In genomic region chr18:7950380-7951143, GRCh38 we compare ENCODE assay signal across 10 cellular contexts.
DNase-seq lines count a peak whose midpoint lies in the region; ATAC-seq and TF ChIP-seq lines count a peak whose summit lies in the region.
"Had no signal": no experiment of that assay in that cellular context is flagged by ENCODE, and none has a peak within 500 bp of the region (broad histone marks: within the 10 kb centered on the region; RNA-seq: fewer than 3 reads in every experiment).

No MANE protein-coding gene starts in this region.

- TF ChIP-seq CTCF in RWPE1 (conservative IDR thresholded peaks at IDR 0.05; ENCODE audit: low read depth), result no peak
- no peak for TF ChIP-seq CTCF in smooth muscle cell (IDR thresholded peaks at IDR 0.05; ENCODE audit: borderline replicate concordance, insufficient read depth, poor library complexity, severe bottlenecking)
- no peak for TF ChIP-seq CTCF in dorsolateral prefrontal cortex (IDR thresholded peaks at IDR 0.05 in 54 of 56, conservative IDR thresholded peaks at IDR 0.05 in 2 of 56; ENCODE audit: low read depth in 1 of 56, partially characterized antibody in 56 of 56)

- peak overlapping the region; percentile 49; the same call in 1 of the 2 replicates for H3K27ac ChIP-seq in RWPE1
- peak overlapping the region; percentile 73 for H3K27ac ChIP-seq in smooth muscle cell (ENCODE audit: low read depth)
- H3K27ac ChIP-seq in dorsolateral prefrontal cortex, result no peak overlapping the region
- H3K27ac ChIP-seq: right lobe of liver had no signal

- DNase-seq in activated T-cell treated with anti-CD3 and anti-CD28 coated beads for 48 hours (ENCODE audit: low read depth) (peak; percentile 1), RWPE1 (ENCODE audit: low spot score) (peak; percentile 93), smooth muscle cell (lab: John Stamatoyannopoulos, UW; ENCODE audit: unreplicated experiment) (no peak), dorsolateral prefrontal cortex (no peak)
- DNase-seq in activated T-cell treated with anti-CD3 and anti-CD28 coated beads, Interleukin-2, amount 50 U/mL, for 1 hour, result no peak
- DNase-seq: right lobe of liver had no signal

- no peaks in the 10 kb centered on the region for H3K79me2 ChIP-seq in smooth muscle cell (ENCODE audit: low read depth)

- CTCF ChIA-PET in RWPE1 (lab: Yijun Ruan, JAX), result no interaction called here

- peaks cover 8% of the 10 kb centered on the region for H3F3A ChIP-seq in smooth muscle cell (ENCODE audit: low read depth)

- no peak overlapping the region for H2AFZ ChIP-seq in smooth muscle cell (ENCODE audit: low read depth)

- H3K9ac ChIP-seq in smooth muscle cell (ENCODE audit: low read depth), result peak overlapping the region; percentile 54

- intact Hi-C loops in dorsolateral prefrontal cortex (cut with DNase I), result no loop called here

- H4K20me1 ChIP-seq in smooth muscle cell (ENCODE audit: low read depth), result no peaks in the 10 kb centered on the region

- POLR2A ChIA-PET in RWPE1 (lab: Yijun Ruan, JAX; ENCODE audit: low non-redundant PET), result no interaction called here

- peak overlapping the region; percentile 20 for H3K4me2 ChIP-seq in smooth muscle cell

- WGBS in smooth muscle cell (ENCODE audit: low lambda C conversion rate), result 38% methylated on average over 6 of the region's 6 CpGs

- H3K4me3 ChIP-seq in smooth muscle cell (no peak overlapping the region), dorsolateral prefrontal cortex (no peak overlapping the region)
- H3K4me3 ChIP-seq: lung, right lobe of liver had no signal

- no peaks in the 10 kb centered on the region for H3K36me3 ChIP-seq in smooth muscle cell (ENCODE audit: low read depth)
- H3K36me3 ChIP-seq: right lobe of liver had no signal

- peaks cover 7% of the 10 kb centered on the region for H3K4me1 ChIP-seq in smooth muscle cell (ENCODE audit: low read depth)
- H3K4me1 ChIP-seq: right lobe of liver had no signal

- ATAC-seq in esophagus mucosa, result peak; percentile 89
- no peak for ATAC-seq in HG03175 (IDR thresholded peaks at IDR 0.05; ENCODE audit: unreplicated experiment)
- ATAC-seq in GM18861 (IDR thresholded peaks at IDR 0.05; ENCODE audit: unreplicated experiment), result no peak

- no peaks in the 10 kb centered on the region for H3K9me3 ChIP-seq in smooth muscle cell (replicated peaks; ENCODE audit: low read depth)
- H3K9me3 ChIP-seq: right lobe of liver had no signal

- H3K27me3 ChIP-seq in smooth muscle cell (ENCODE audit: low read depth) (no peaks in the 10 kb centered on the region), dorsolateral prefrontal cortex (no peaks in the 10 kb centered on the region)
- H3K27me3 ChIP-seq: right lobe of liver had no signal

Comparison
In these comparisons a context has a peak if more than half of its experiments do, and no peak if none do; other contexts are left out.
1. DNase-seq: peak in activated T-cell treated with anti-CD3 and anti-CD28 coated beads for 48 hours (single experiment) and RWPE1 (single experiment); none in activated T-cell treated with anti-CD3 and anti-CD28 coated beads, Interleukin-2, amount 50 U/mL, for 1 hour (single experiment), smooth muscle cell (single experiment) and dorsolateral prefrontal cortex (0 of 10).
2. H3K27ac ChIP-seq: peak in RWPE1 (single experiment) and smooth muscle cell (single experiment); none in dorsolateral prefrontal cortex (0 of 59).